8 cellular contexts compared by ENCODE assay signal in the genomic region with DNA sequence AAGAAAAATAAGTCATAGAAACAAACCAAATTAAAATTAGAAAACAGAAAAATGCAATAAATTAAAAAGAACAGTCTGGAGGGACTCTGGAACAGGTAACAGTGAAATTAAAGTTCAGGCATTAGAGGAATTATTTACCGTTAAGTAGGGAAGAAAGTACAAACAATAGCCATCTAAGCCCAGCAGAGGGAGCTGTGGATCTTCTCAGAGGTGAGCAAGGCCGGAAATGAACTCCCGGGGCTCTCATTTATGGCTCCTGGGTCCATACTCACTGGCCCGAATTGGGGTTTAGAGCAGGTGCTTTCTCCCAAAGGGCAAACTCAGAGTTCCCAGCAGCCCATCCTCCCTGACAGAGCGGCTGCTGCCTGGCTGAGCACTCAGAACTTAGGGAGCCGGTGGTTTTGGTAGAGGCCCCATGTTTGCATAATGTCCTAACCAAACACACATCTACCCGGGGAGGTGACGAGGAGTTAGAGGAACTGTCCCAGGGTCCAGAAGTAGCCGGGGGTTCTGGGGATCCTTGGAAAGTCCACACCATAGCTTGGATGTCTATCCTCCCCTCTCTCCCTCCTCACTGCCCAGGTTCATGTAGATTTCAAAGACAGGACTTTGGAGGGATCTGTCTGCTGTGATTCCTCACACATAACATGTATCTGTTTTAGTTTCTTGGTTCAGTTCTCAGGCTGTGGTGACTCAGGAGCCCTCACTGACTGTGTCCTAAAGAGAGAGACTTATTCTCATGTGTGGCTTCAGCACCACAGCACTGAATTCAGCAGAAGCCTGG.
DNase-seq lines count a peak whose midpoint lies in the region; ATAC-seq and TF ChIP-seq lines count a peak whose summit lies in the region.

No MANE protein-coding gene starts in this region.

- CTCF ChIA-PET in OCI-LY7 (lab: Charles Lee; ENCODE audit: unreplicated experiment): interaction anchor here (0.7 to 1.8 kb wide), 2 partner anchors 10 to 45 kb away, joined by 5 to 17 read pairs; no protein-coding TSS in a partner anchor

- peak; percentile 68 for ATAC-seq in GM18868 (IDR thresholded peaks at IDR 0.05; ENCODE audit: unreplicated experiment)

- H4K20me1 ChIP-seq in OCI-LY7 (ENCODE audit: insufficient read depth, low read length): no peaks in the 10 kb centered on the region

- H3K4me3 ChIP-seq in OCI-LY7 (ENCODE audit: low read depth, low read length, poor library complexity, severe bottlenecking) (peak overlapping the region; percentile 46), fibroblast of the aortic adventitia (ENCODE audit: low read depth, low read length) (no peak overlapping the region), parathyroid adenoma (ENCODE audit: low read depth, low read length) (no peak overlapping the region)

- H3K27ac ChIP-seq in OCI-LY7 (ENCODE audit: low read depth, low read length, poor library complexity, severe bottlenecking): peak overlapping the region; percentile 84
- H3K27ac ChIP-seq in parathyroid adenoma: peak overlapping the region; percentile 75

- H3K9ac ChIP-seq in parathyroid adenoma: no peak overlapping the region

- 0 out of 2 replicates have a peak, but pooled peaks cover 4% of the 10 kb centered on the region for H3K9me3 ChIP-seq in OCI-LY7 (ENCODE audit: low read length)
- H3K9me3 ChIP-seq in parathyroid adenoma (ENCODE audit: control insufficient read depth, low read length): no peaks in the 10 kb centered on the region

- H3K36me3 ChIP-seq in OCI-LY7 (ENCODE audit: insufficient read depth, low read length): no peaks in the 10 kb centered on the region
- H3K36me3 ChIP-seq in parathyroid adenoma (ENCODE audit: control insufficient read depth, insufficient read depth, low read length): no peaks in the 10 kb centered on the region

- no TSS peak for BruUV-seq in OCI-LY7 (replicated peaks; lab: Mats Ljungman, UMichigan)

- H3K27me3 ChIP-seq in parathyroid adenoma (ENCODE audit: control insufficient read depth, insufficient read depth, low read length): no peaks in the 10 kb centered on the region

- H3K79me2 ChIP-seq in OCI-LY7 (ENCODE audit: insufficient read depth, low read depth, low read length) (no peaks in the 10 kb centered on the region), parathyroid adenoma (no peaks in the 10 kb centered on the region)

- peak overlapping the region; percentile 72 for H3K4me2 ChIP-seq in OCI-LY7 (ENCODE audit: low read length)
- H3K4me2 ChIP-seq in parathyroid adenoma (ENCODE audit: low read length): peak overlapping the region; percentile 26

- H3K9me2 ChIP-seq in OCI-LY7 (ENCODE audit: insufficient read depth, low read length): no peaks in the 10 kb centered on the region

- H3K4me1 ChIP-seq in OCI-LY7 (ENCODE audit: insufficient read depth, low read length, poor library complexity, severe bottlenecking) (peaks cover 56% of the 10 kb centered on the region), parathyroid adenoma (peaks cover 11% of the 10 kb centered on the region)

- TF ChIP-seq CTCF in OCI-LY7 (conservative IDR thresholded peaks at IDR 0.05; ENCODE audit: low read length): peak; percentile 96
- TF ChIP-seq CTCF in fibroblast of the aortic adventitia (IDR thresholded peaks at IDR 0.05; ENCODE audit: insufficient read depth, low read length): peak; percentile 77
- TF ChIP-seq CTCF in parathyroid adenoma (IDR thresholded peaks at IDR 0.05): peak; percentile 72

- POLR2A ChIA-PET in OCI-LY7 (lab: Charles Lee): interaction anchor here (0.6 to 2.1 kb wide), 10 partner anchors 8 to 125 kb away, joined by 3 to 19 read pairs (median 5); no protein-coding TSS in a partner anchor

- intact Hi-C loops in OCI-LY7 (cut with micrococcal nuclease; ENCODE audit: unreplicated experiment): loop anchor here (1.0 to 5.0 kb wide), 9 partner anchors 11 to 166 kb away; no protein-coding TSS in a partner anchor

- DNase-seq in AG20443 (ENCODE audit: low spot score) (peak; percentile 73), HuH-7.5 (ENCODE audit: low spot score) (peak; percentile 48), OCI-LY7 (ENCODE audit: low spot score) (peak; percentile 94), activated T-cell treated with anti-CD3 and anti-CD28 coated beads for 4 hours (peak; percentile 34), fibroblast of the aortic adventitia (ENCODE audit: low read depth) (peak; percentile 80), mesenteric fat pad (ENCODE audit: low spot score) (no peak)

- H2AFZ ChIP-seq in OCI-LY7 (ENCODE audit: low read length): peak overlapping the region; percentile 75; the same call in 1 of the 2 replicates
- peak overlapping the region; percentile 95 for H2AFZ ChIP-seq in parathyroid adenoma
